Comparison of ENCODE assay signal across 8 cellular contexts in the genomic region with DNA sequence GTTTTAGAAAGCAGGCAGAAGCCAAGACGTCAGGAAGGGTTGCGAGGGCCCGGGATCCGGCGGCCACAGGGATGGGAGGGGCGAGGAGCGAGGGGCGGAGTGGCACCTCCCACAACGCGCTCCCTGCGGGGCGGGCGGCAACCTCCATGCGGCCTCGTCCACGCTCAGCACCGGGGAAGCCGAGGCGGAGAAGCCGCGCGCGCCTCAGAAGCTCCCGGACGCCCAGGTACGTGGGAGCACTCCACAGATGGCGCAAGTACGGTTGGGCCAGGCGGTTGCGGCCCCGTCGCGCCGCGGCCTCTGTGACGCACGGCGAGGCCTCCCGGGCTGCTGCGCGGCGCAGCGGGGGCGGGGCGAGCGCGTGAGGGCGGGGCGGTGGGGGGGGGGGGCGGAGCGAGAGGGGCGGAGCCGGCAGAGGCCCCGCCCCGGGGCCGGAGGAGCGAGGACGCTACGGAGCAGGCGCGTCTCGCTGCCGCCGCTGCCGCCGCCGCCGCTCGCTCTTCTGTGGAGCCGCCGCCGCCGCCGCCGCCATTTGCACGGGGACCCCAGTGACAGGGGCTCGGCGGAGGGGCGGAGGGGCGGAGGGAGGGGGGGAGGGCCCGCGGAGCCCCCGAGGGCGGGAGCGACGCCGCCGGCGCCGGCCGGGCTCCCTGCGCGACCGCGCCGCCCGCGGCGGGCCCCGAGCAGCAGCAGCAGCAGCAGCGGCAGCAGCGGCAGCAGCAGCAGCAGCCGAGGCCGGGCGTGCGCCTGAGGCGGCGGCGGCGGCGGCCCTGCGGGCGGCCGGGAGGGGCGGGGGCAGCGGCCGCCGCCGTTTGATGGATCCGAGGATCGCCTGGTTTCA. TPM values are rescaled to one million over a fixed set of nuclear protein-coding genes. Genes with fewer than 3 reads are reported as not detected.
A peak's percentile ranks its signal among the peaks of the same experiment; 100 is the strongest.
DNase-seq lines count a peak whose midpoint lies in the region; ATAC-seq and TF ChIP-seq lines count a peak whose summit lies in the region.

Gene TENT4B, plus strand, starts transcription at position 500 of the 841 bp plus-strand sequence. Its CDS starts 316 bp downstream, at position 816.

- H3K4me1 ChIP-seq in iPS-20b (ENCODE audit: insufficient read depth, low read length) = peaks cover 11% of the 10 kb centered on the region

- H3K4me3 ChIP-seq in iPS-20b (ENCODE audit: low read length) (peak within 1 kb of the TSS; percentile 86), skin epidermis (peak within 1 kb of the TSS; percentile 55 to 94 (median 78))

- H3K27me3 Mint-ChIP-seq in MCF 10A (ENCODE audit: insufficient read depth, unreplicated experiment) = no peaks in the 10 kb centered on the region

- peaks cover 22% of the 10 kb centered on the region for H3K4me1 Mint-ChIP-seq in MCF 10A (ENCODE audit: insufficient read depth, unreplicated experiment)

- no peak for TF ChIP-seq CTCF in VCaP (conservative IDR thresholded peaks at IDR 0.05)
- TF ChIP-seq CTCF in MCF 10A (IDR thresholded peaks at IDR 0.05; ENCODE audit: unreplicated experiment) = no peak

- H3K9ac ChIP-seq in iPS-20b (ENCODE audit: low read depth, low read length) = peak within 1 kb of the TSS; percentile 79; the same call in 1 of the 2 replicates

- intact Hi-C loops in MCF 10A (cut with micrococcal nuclease) = loop anchor here (10.0 kb wide), 1 partner anchor 128 kb away; the partner anchor contains the start of gene CNEP1R1

- H3K4me3 Mint-ChIP-seq in MCF 10A (ENCODE audit: unreplicated experiment) = peak within 1 kb of the TSS; percentile 76

- no peaks in the 10 kb centered on the region for H3K36me3 Mint-ChIP-seq in MCF 10A (ENCODE audit: insufficient read depth, unreplicated experiment)

- CTCF ChIA-PET in MCF 10A (lab: Yijun Ruan, JAX) = no interaction called here

- no peaks in the 10 kb centered on the region for H3K9me3 ChIP-seq in iPS-20b (ENCODE audit: insufficient read depth, low read depth, low read length)

- peak; percentile 71 for ATAC-seq in HG02884 (IDR thresholded peaks at IDR 0.05; ENCODE audit: unreplicated experiment)

- H3K9me3 Mint-ChIP-seq in MCF 10A (ENCODE audit: unreplicated experiment) = no peaks in the 10 kb centered on the region

- POLR2A ChIA-PET in MCF 10A (lab: Yijun Ruan, JAX) = interaction anchor here (1.0 to 2.0 kb wide), 3 partner anchors 50 to 128 kb away, joined by 4 to 6 read pairs (median 5); partner anchors contain the start of gene CNEP1R1

- no peaks in the 10 kb centered on the region for H3K36me3 ChIP-seq in iPS-20b (ENCODE audit: insufficient read depth, low read depth, low read length)

- no TSS peak for BruUV-seq in MCF 10A (replicated peaks; lab: Mats Ljungman, UMichigan)

- H3K27me3 ChIP-seq in iPS-20b (ENCODE audit: insufficient read depth, low read length) = no peaks in the 10 kb centered on the region; the same call in 1 of the 2 replicates

- H3K27ac ChIP-seq in VCaP (peak within 1 kb of the TSS; percentile 87), iPS-20b (ENCODE audit: low read length) (peak within 1 kb of the TSS; percentile 82), skin epidermis (peak within 1 kb of the TSS; percentile 83 to 98 (median 93))

- peak within 1 kb of the TSS; percentile 84 for H3K27ac Mint-ChIP-seq in MCF 10A (ENCODE audit: low read depth, unreplicated experiment)

- peak; percentile 52 to 58 for DNase-seq in NCI-H2081 (lab: John Stamatoyannopoulos, UW)
- DNase-seq in NCI-H2081 treated with DMSO at 0.1 percent for 48 hours (lab: John Stamatoyannopoulos, UW) = no peak
- peak; percentile 23 to 59 for DNase-seq in NCI-H1930 (lab: John Stamatoyannopoulos, UW)
- peak; percentile 83 for DNase-seq in MCF 10A (ENCODE audit: unreplicated experiment)

RNA-seq across cellular contexts. Expression of gene TENT4B, which starts in this region (rescaled TPM):
- total RNA-seq in MCF 10A (2022) = 11.5 and 12.1 TPM in 2 replicates
